Comparison of ENCODE assay signal across 1 cellular context in genomic region chr11:117519590-117519989, GRCh38.
TF ChIP-seq lines count a peak whose summit lies in the region.

No MANE protein-coding gene starts in this region.

TF ChIP-seq in GM23338, 12 proteins besides CTCF, POLR2A, EP300 and RAD21 (continued from another document):
- TF ChIP-seq, protein P1, sequence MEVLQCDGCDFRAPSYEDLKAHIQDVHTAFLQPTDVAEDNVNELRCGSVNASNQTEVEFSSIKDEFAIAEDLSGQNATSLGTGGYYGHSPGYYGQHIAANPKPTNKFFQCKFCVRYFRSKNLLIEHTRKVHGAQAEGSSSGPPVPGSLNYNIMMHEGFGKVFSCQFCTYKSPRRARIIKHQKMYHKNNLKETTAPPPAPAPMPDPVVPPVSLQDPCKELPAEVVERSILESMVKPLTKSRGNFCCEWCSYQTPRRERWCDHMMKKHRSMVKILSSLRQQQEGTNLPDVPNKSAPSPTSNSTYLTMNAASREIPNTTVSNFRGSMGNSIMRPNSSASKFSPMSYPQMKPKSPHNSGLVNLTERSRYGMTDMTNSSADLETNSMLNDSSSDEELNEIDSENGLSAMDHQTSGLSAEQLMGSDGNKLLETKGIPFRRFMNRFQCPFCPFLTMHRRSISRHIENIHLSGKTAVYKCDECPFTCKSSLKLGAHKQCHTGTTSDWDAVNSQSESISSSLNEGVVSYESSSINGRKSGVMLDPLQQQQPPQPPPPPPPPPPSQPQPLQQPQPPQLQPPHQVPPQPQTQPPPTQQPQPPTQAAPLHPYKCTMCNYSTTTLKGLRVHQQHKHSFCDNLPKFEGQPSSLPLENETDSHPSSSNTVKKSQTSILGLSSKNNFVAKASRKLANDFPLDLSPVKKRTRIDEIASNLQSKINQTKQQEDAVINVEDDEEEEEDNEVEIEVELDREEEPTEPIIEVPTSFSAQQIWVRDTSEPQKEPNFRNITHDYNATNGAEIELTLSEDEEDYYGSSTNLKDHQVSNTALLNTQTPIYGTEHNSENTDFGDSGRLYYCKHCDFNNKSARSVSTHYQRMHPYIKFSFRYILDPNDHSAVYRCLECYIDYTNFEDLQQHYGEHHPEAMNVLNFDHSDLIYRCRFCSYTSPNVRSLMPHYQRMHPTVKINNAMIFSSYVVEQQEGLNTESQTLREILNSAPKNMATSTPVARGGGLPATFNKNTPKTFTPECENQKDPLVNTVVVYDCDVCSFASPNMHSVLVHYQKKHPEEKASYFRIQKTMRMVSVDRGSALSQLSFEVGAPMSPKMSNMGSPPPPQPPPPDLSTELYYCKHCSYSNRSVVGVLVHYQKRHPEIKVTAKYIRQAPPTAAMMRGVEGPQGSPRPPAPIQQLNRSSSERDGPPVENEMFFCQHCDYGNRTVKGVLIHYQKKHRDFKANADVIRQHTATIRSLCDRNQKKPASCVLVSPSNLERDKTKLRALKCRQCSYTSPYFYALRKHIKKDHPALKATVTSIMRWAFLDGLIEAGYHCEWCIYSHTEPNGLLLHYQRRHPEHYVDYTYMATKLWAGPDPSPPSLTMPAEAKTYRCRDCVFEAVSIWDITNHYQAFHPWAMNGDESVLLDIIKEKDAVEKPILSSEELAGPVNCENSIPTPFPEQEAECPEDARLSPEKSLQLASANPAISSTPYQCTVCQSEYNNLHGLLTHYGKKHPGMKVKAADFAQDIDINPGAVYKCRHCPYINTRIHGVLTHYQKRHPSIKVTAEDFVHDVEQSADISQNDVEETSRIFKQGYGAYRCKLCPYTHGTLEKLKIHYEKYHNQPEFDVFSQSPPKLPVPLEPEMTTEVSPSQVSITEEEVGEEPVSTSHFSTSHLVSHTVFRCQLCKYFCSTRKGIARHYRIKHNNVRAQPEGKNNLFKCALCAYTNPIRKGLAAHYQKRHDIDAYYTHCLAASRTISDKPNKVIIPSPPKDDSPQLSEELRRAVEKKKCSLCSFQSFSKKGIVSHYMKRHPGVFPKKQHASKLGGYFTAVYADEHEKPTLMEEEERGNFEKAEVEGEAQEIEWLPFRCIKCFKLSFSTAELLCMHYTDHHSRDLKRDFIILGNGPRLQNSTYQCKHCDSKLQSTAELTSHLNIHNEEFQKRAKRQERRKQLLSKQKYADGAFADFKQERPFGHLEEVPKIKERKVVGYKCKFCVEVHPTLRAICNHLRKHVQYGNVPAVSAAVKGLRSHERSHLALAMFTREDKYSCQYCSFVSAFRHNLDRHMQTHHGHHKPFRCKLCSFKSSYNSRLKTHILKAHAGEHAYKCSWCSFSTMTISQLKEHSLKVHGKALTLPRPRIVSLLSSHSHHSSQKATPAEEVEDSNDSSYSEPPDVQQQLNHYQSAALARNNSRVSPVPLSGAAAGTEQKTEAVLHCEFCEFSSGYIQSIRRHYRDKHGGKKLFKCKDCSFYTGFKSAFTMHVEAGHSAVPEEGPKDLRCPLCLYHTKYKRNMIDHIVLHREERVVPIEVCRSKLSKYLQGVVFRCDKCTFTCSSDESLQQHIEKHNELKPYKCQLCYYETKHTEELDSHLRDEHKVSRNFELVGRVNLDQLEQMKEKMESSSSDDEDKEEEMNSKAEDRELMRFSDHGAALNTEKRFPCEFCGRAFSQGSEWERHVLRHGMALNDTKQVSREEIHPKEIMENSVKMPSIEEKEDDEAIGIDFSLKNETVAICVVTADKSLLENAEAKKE (CRISPR knock-in tag; IDR thresholded peaks at IDR 0.05): no peak
- TF ChIP-seq ZNF331 (CRISPR knock-in tag; IDR thresholded peaks at IDR 0.05; ENCODE audit: low read depth) (no peak), NANOG (IDR thresholded peaks at IDR 0.05; ENCODE audit: borderline replicate concordance) (no peak), JUNB (IDR thresholded peaks at IDR 0.05; ENCODE audit: unreplicated experiment) (no peak), STAT1 (IDR thresholded peaks at IDR 0.05; ENCODE audit: unreplicated experiment) (no peak)
- TF ChIP-seq, protein P2, sequence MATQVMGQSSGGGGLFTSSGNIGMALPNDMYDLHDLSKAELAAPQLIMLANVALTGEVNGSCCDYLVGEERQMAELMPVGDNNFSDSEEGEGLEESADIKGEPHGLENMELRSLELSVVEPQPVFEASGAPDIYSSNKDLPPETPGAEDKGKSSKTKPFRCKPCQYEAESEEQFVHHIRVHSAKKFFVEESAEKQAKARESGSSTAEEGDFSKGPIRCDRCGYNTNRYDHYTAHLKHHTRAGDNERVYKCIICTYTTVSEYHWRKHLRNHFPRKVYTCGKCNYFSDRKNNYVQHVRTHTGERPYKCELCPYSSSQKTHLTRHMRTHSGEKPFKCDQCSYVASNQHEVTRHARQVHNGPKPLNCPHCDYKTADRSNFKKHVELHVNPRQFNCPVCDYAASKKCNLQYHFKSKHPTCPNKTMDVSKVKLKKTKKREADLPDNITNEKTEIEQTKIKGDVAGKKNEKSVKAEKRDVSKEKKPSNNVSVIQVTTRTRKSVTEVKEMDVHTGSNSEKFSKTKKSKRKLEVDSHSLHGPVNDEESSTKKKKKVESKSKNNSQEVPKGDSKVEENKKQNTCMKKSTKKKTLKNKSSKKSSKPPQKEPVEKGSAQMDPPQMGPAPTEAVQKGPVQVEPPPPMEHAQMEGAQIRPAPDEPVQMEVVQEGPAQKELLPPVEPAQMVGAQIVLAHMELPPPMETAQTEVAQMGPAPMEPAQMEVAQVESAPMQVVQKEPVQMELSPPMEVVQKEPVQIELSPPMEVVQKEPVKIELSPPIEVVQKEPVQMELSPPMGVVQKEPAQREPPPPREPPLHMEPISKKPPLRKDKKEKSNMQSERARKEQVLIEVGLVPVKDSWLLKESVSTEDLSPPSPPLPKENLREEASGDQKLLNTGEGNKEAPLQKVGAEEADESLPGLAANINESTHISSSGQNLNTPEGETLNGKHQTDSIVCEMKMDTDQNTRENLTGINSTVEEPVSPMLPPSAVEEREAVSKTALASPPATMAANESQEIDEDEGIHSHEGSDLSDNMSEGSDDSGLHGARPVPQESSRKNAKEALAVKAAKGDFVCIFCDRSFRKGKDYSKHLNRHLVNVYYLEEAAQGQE (IDR thresholded peaks at IDR 0.05; ENCODE audit: unreplicated experiment): no peak
- TF ChIP-seq, protein P3, sequence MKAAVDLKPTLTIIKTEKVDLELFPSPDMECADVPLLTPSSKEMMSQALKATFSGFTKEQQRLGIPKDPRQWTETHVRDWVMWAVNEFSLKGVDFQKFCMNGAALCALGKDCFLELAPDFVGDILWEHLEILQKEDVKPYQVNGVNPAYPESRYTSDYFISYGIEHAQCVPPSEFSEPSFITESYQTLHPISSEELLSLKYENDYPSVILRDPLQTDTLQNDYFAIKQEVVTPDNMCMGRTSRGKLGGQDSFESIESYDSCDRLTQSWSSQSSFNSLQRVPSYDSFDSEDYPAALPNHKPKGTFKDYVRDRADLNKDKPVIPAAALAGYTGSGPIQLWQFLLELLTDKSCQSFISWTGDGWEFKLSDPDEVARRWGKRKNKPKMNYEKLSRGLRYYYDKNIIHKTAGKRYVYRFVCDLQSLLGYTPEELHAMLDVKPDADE (IDR thresholded peaks at IDR 0.05): no peak
